In the genomic region with DNA sequence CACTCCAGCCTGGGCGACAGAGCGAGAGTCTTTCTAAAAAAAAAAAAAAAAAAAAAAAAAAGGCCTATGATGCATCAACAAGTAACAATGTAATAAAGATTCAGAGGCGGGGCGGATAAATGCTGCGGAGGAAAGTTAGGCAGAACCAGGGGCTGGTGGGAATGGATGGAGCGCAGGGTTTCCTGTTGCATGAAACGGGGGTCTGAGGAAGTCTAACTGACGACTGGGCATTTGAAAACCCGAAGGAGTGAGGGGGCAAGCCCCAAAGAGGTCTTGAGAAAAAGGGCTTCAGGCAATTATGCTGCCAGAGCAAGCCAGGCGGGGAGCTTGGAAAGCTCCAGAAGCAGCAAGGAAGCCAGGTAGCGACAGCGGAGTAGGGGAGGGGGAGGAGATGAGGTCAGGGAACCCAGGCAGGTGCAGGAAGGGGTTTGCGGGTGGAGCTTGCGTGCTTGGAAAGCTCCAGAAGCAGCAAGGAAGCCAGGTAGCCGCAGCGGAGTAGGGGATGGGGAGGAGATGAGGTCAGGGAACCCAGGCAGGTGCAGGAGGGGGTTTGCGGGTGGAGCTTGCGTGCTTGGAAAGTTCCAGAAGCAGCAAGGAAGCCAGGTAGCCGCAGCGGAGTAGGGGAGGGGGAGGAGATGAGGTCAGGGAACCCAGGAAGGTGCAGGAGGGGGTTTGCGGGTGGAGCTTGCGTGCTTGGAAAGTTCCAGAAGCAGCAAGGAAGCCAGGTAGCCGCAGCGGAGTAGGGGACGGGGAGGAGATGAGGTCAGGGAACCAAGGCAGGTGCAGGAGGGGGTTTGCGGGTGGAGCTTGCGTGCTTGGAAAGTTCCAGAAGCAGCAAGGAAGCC, we compare ENCODE assay signal across 8 cellular contexts. TPM values are rescaled to one million over a fixed set of nuclear protein-coding genes. Genes with fewer than 3 reads are reported as not detected.
DNase-seq lines count a peak whose midpoint lies in the region; ATAC-seq, FAIRE-seq and TF ChIP-seq lines count a peak whose summit lies in the region.
"Not testable (repeated sequence)": the region's sequence is repeated elsewhere in the genome, so short reads cannot be mapped to it uniquely, and the experiment has no call there.

No MANE protein-coding gene starts in this region.

- not testable (repeated sequence) for H3K79me2 ChIP-seq in HepG2 (ENCODE audit: insufficient read depth, low read length)

- not testable (repeated sequence) for H4K20me1 ChIP-seq in HepG2 (ENCODE audit: insufficient read depth, low read length)

- not testable (repeated sequence) for H3K9ac ChIP-seq in HepG2 (ENCODE audit: insufficient read depth, low read depth, low read length)

- not testable (repeated sequence) for H2AFZ ChIP-seq in HepG2 (ENCODE audit: low read length)

- not testable (repeated sequence) for H3K9me3 ChIP-seq in HepG2 (ENCODE audit: low read length); pancreas

- not testable (repeated sequence) for TF ChIP-seq CTCF in HepG2 (CRISPR knock-in tag; IDR thresholded peaks at IDR 0.05); pancreas (IDR thresholded peaks at IDR 0.05)

- POLR2A ChIA-PET in HepG2 (lab: Yijun Ruan, JAX), result not testable (repeated sequence)

- peak overlapping the region; percentile 95; the same call in 1 of the 2 replicates for H3K4me2 ChIP-seq in HepG2 (ENCODE audit: low read depth, low read length)

- not testable (repeated sequence) for ATAC-seq in HepG2
- ATAC-seq in pancreas, result peak in 3 of 4 donors; percentile 4 to 12 (median 6)
- ATAC-seq in stimulated activated naive CD8-positive, alpha-beta T cell treated with anti-CD3 and anti-CD28 coated beads, Interleukin-15, amount 100 ng/mL, for 72 hours, result peak; percentile 7

- TF ChIP-seq RAD21 in HepG2 (CRISPR knock-in tag; IDR thresholded peaks at IDR 0.05), result not testable (repeated sequence)

- not testable (repeated sequence) for TF ChIP-seq POLR2A in HepG2 (IDR thresholded peaks at IDR 0.05; ENCODE audit: insufficient read depth in 1 of 2, low read depth in 2 of 2, low read length in 2 of 2)

- H3K4me3 Mint-ChIP-seq in activated T-helper 2 cell treated with anti-CD3 and anti-CD28 coated beads, Interferon-gamma antibody, Interleukin-2, Interleukin-4, amounts not matched to agents 10 μg/mL and 5 μg/mL and 100 μg/mL, durations not matched to agents 14 hours and 24 hours and 36 hours (ENCODE audit: low read depth), result peak overlapping the region; percentile 93
- peak overlapping the region; percentile 95 to 100 for H3K4me3 Mint-ChIP-seq in stimulated activated naive CD8-positive, alpha-beta T cell treated with anti-CD3 and anti-CD28 coated beads, Interleukin-15, amount 100 ng/mL, for 72 hours

- H3K36me3 ChIP-seq in HepG2 (replicated peaks in 1 of 2; ENCODE audit: control insufficient read depth in 1 of 2, insufficient read depth in 2 of 2, low read length in 2 of 2); pancreas: not testable (repeated sequence)

- H3K9me3 Mint-ChIP-seq in activated T-helper 2 cell treated with anti-CD3 and anti-CD28 coated beads, Interferon-gamma antibody, Interleukin-2, Interleukin-4, amounts not matched to agents 10 μg/mL and 5 μg/mL and 100 μg/mL, durations not matched to agents 14 hours and 24 hours and 36 hours; stimulated activated naive CD8-positive, alpha-beta T cell treated with anti-CD3 and anti-CD28 coated beads, Interleukin-15, amount 100 ng/mL, for 72 hours: not testable (repeated sequence)

- WGBS in HepG2 (ENCODE audit: low lambda C conversion rate), result 81% methylated on average over 27 of the region's 27 CpGs
- 50 to 58% methylated on average over 26 to 27 of the region's 27 CpGs for WGBS in pancreas, 2 donors

- peaks cover 41% of the 10 kb centered on the region for H3K4me1 ChIP-seq in HepG2 (ENCODE audit: insufficient read depth, low read length)
- H3K4me1 ChIP-seq in pancreas, result not testable (repeated sequence)

- peaks cover 30% of the 10 kb centered on the region for H3K27me3 Mint-ChIP-seq in activated T-helper 2 cell treated with anti-CD3 and anti-CD28 coated beads, Interferon-gamma antibody, Interleukin-2, Interleukin-4, amounts not matched to agents 10 μg/mL and 5 μg/mL and 100 μg/mL, durations not matched to agents 14 hours and 24 hours and 36 hours (ENCODE audit: low read depth)
- H3K27me3 Mint-ChIP-seq in stimulated activated naive CD8-positive, alpha-beta T cell treated with anti-CD3 and anti-CD28 coated beads, Interleukin-15, amount 100 ng/mL, for 72 hours, result not testable (repeated sequence)

- CTCF ChIA-PET in HepG2 (lab: Yijun Ruan, JAX; ENCODE audit: low intra/inter-chr PET ratio, low total read pairs), result not testable (repeated sequence)

- H3K36me3 Mint-ChIP-seq in activated T-helper 2 cell treated with anti-CD3 and anti-CD28 coated beads, Interferon-gamma antibody, Interleukin-2, Interleukin-4, amounts not matched to agents 10 μg/mL and 5 μg/mL and 100 μg/mL, durations not matched to agents 14 hours and 24 hours and 36 hours (ENCODE audit: low read depth), result peaks cover 13% of the 10 kb centered on the region

- BruUV-seq in HepG2 (replicated peaks; lab: Mats Ljungman, UMichigan), result not testable (repeated sequence)

- intact Hi-C loops in activated T-helper 2 cell treated with anti-CD3 and anti-CD28 coated beads, Interferon-gamma antibody, Interleukin-2, Interleukin-4, amounts not matched to agents 10 μg/mL and 5 μg/mL and 100 μg/mL, durations not matched to agents 14 hours and 24 hours and 36 hours (cut with micrococcal nuclease); HepG2 (cut with micrococcal nuclease; ENCODE audit: unreplicated experiment); pancreas (cut with DNase I): not testable (repeated sequence)

- H3K27ac ChIP-seq in HepG2 (ENCODE audit: extremely low read length, insufficient read depth, low read length), result not testable (repeated sequence)
- peak overlapping the region; percentile 80 to 93 (median 88) for H3K27ac ChIP-seq in pancreas

- in situ Hi-C loops in HepG2 (cut with HindIII; ENCODE audit: extremely low pct_ligation_motif_present, low pct_unique_long_range_greater_than_20kb), result not testable (repeated sequence)

- H3K27ac Mint-ChIP-seq in activated T-helper 2 cell treated with anti-CD3 and anti-CD28 coated beads, Interferon-gamma antibody, Interleukin-2, Interleukin-4, amounts not matched to agents 10 μg/mL and 5 μg/mL and 100 μg/mL, durations not matched to agents 14 hours and 24 hours and 36 hours, result peak overlapping the region; percentile 93
- H3K27ac Mint-ChIP-seq in stimulated activated naive CD8-positive, alpha-beta T cell treated with anti-CD3 and anti-CD28 coated beads, Interleukin-15, amount 100 ng/mL, for 72 hours, result peak overlapping the region; percentile 98 to 100

- peaks cover 28% of the 10 kb centered on the region for H3K4me1 Mint-ChIP-seq in activated T-helper 2 cell treated with anti-CD3 and anti-CD28 coated beads, Interferon-gamma antibody, Interleukin-2, Interleukin-4, amounts not matched to agents 10 μg/mL and 5 μg/mL and 100 μg/mL, durations not matched to agents 14 hours and 24 hours and 36 hours (ENCODE audit: low read depth)
- peaks cover 86% of the 10 kb centered on the region for H3K4me1 Mint-ChIP-seq in stimulated activated naive CD8-positive, alpha-beta T cell treated with anti-CD3 and anti-CD28 coated beads, Interleukin-15, amount 100 ng/mL, for 72 hours

- H3K27me3 ChIP-seq in HepG2 (ENCODE audit: control insufficient read depth in 1 of 2, insufficient read depth in 2 of 2, low read length in 2 of 2), result peaks cover 8 to 58% of the 10 kb centered on the region in 2 experiments; a peak in 4 of 5 replicates
- peaks cover 0 to 11% (median under 1%) of the 10 kb centered on the region in 4 donors for H3K27me3 ChIP-seq in pancreas

- H3K4me3 ChIP-seq in HepG2 (replicated peaks in 1 of 3; ENCODE audit: insufficient read depth in 1 of 3, low read depth in 2 of 3, low read length in 3 of 3), result not testable (repeated sequence)
- peak overlapping the region in 1 of 4 donors; percentile 91 for H3K4me3 ChIP-seq in pancreas

- not testable (repeated sequence) for TF ChIP-seq EP300 in HepG2 (IDR thresholded peaks at IDR 0.05; ENCODE audit: low read depth in 2 of 2, low read length in 2 of 2); HepG2 (CRISPR knock-in tag; IDR thresholded peaks at IDR 0.05; ENCODE audit: borderline replicate concordance)

- not testable (repeated sequence) for FAIRE-seq in HepG2 (lab: Jason Lieb, UNC); pancreas (lab: Jason Lieb, UNC)

- DNase-seq in DMS79 (lab: John Stamatoyannopoulos, UW) (peak; percentile 20), NCI-H2029 (lab: John Stamatoyannopoulos, UW) (peak; percentile 26), pancreas (peak; percentile 39 to 95 (median 84))
- peak; percentile 77 for DNase-seq in activated CD4-positive, alpha-beta T cell treated with anti-CD3 and anti-CD28 coated beads for 1 hour
- DNase-seq in activated T-helper 2 cell treated with anti-CD3 and anti-CD28 coated beads, Interferon-gamma antibody, Interleukin-2, Interleukin-4, amounts not matched to agents 10 μg/mL and 5 μg/mL and 100 μg/mL, durations not matched to agents 14 hours and 24 hours and 36 hours (ENCODE audit: low spot score), result peak; percentile 47
- DNase-seq in effector CD4-positive, alpha-beta T cell, result peak; percentile 71
- not testable (repeated sequence) for DNase-seq in HepG2 (ENCODE audit: low spot score)
- peak; percentile 70 to 81 for DNase-seq in stimulated activated naive CD8-positive, alpha-beta T cell treated with anti-CD3 and anti-CD28 coated beads, Interleukin-15, amount 100 ng/mL, for 72 hours

RNA-seq across cellular contexts. Expression of gene PGGHG, which starts 1.7 kb away (rescaled TPM):
- 62.0 and 62.8 TPM in 2 replicates for total RNA-seq in activated T-helper 2 cell treated with anti-CD3 and anti-CD28 coated beads, Interferon-gamma antibody, Interleukin-2, Interleukin-4, amounts not matched to agents 10 μg/mL and 5 μg/mL and 100 μg/mL, durations not matched to agents 14 hours and 24 hours and 36 hours
- 1.5 and 5.9 TPM in 2 replicates for total RNA-seq in HepG2 (2016; rRNA removed; fragmentation: Illumina TruSeq; extraction: Trizol)
- 0.51 and 0.79 TPM in 2 replicates for total RNA-seq in HepG2 (2016; cell fraction: cytosol; rRNA removed; fragmentation: Illumina TruSeq; extraction: Trizol; ENCODE audit: low read depth)
- 1.7 and 6.0 TPM in 2 replicates for total RNA-seq in HepG2 (2016; cell fraction: insoluble cytoplasmic fraction; rRNA removed; fragmentation: Illumina TruSeq; extraction: Trizol)
- total RNA-seq in HepG2 (2016; cell fraction: membrane; rRNA removed; fragmentation: Illumina TruSeq; extraction: Trizol), result 0.96 and 1.2 TPM in 2 replicates
- total RNA-seq in HepG2 (2016; cell fraction: nucleus; rRNA removed; fragmentation: Illumina TruSeq; extraction: Trizol), result 6.6 and 7.9 TPM in 2 replicates
- 14.8 and 17.4 TPM in 2 replicates for polyA plus RNA-seq in HepG2 (2011; rRNA removed)
- 2.8 and 4.0 TPM in 2 replicates for polyA plus RNA-seq in HepG2 (2011; cell fraction: cytosol; rRNA removed)
- polyA plus RNA-seq in HepG2 (2011; cell fraction: nucleus; rRNA removed), result 254 and 355 TPM in 2 replicates
- 11.4 and 16.7 TPM in 2 replicates for polyA plus RNA-seq in HepG2 (2012)
- polyA plus RNA-seq in HepG2 (2016; cell fraction: cytosol; fragmentation: Illumina TruSeq; extraction: Trizol; ENCODE audit: low read depth), result 0.29 and 0.37 TPM in 2 replicates
- polyA plus RNA-seq in HepG2 (2016; cell fraction: insoluble cytoplasmic fraction; fragmentation: Illumina TruSeq; extraction: Trizol; ENCODE audit: low read depth), result 1.6 and 2.4 TPM in 2 replicates
- polyA plus RNA-seq in HepG2 (2016; cell fraction: membrane; fragmentation: Illumina TruSeq; extraction: Trizol; ENCODE audit: low read depth), result 0.88 and 1.1 TPM in 2 replicates
- 30.4 and 30.9 TPM in 2 replicates for polyA plus RNA-seq in HepG2 (2016; cell fraction: nucleus; fragmentation: Illumina TruSeq; extraction: Trizol; ENCODE audit: insufficient read depth, low read depth)
- polyA minus RNA-seq in HepG2 (2011; rRNA and poly(A)+ RNA removed; ENCODE audit: low replicate concordance), result 2.9 and 7.7 TPM in 2 replicates
- 1.9 and 2.7 TPM in 2 replicates for polyA minus RNA-seq in HepG2 (2011; cell fraction: cytosol; rRNA and poly(A)+ RNA removed)
- 13.7 and 13.8 TPM in 2 replicates for polyA minus RNA-seq in HepG2 (2011; cell fraction: nucleus; rRNA and poly(A)+ RNA removed)
- total RNA-seq in pancreas, result 100 to 1,000 TPM in 4 of 6 donors, 10 to 100 TPM in 1, 1 to 10 TPM in 1; 8.9 to 534 (median 198) TPM
- polyA plus RNA-seq in pancreas, result 1,000 to 10,000 TPM; 1,516 to 4,700 TPM

RNA-seq across cellular contexts. Expression of gene NLRP6, which starts 9.0 kb away (rescaled TPM):
- 0.97 and 1.1 TPM in 2 replicates for total RNA-seq in activated T-helper 2 cell treated with anti-CD3 and anti-CD28 coated beads, Interferon-gamma antibody, Interleukin-2, Interleukin-4, amounts not matched to agents 10 μg/mL and 5 μg/mL and 100 μg/mL, durations not matched to agents 14 hours and 24 hours and 36 hours
- not detected in 2 replicates for total RNA-seq in HepG2 (2016; rRNA removed; fragmentation: Illumina TruSeq; extraction: Trizol)
- total RNA-seq in HepG2 (2016; cell fraction: cytosol; rRNA removed; fragmentation: Illumina TruSeq; extraction: Trizol; ENCODE audit: low read depth), result not detected in 2 replicates
- not detected in 2 replicates for total RNA-seq in HepG2 (2016; cell fraction: insoluble cytoplasmic fraction; rRNA removed; fragmentation: Illumina TruSeq; extraction: Trizol)
- total RNA-seq in HepG2 (2016; cell fraction: membrane; rRNA removed; fragmentation: Illumina TruSeq; extraction: Trizol), result not detected in 2 replicates
- total RNA-seq in HepG2 (2016; cell fraction: nucleus; rRNA removed; fragmentation: Illumina TruSeq; extraction: Trizol), result not detected in 2 replicates
- not detected in 2 replicates for polyA plus RNA-seq in HepG2 (2011; rRNA removed)
- polyA plus RNA-seq in HepG2 (2011; cell fraction: cytosol; rRNA removed), result not detected in 2 replicates
- not detected in 2 replicates for polyA plus RNA-seq in HepG2 (2011; cell fraction: nucleus; rRNA removed)
- polyA plus RNA-seq in HepG2 (2012), result not detected in 2 replicates
- polyA plus RNA-seq in HepG2 (2016; cell fraction: cytosol; fragmentation: Illumina TruSeq; extraction: Trizol; ENCODE audit: low read depth), result not detected in 2 replicates
- not detected in 2 replicates for polyA plus RNA-seq in HepG2 (2016; cell fraction: insoluble cytoplasmic fraction; fragmentation: Illumina TruSeq; extraction: Trizol; ENCODE audit: low read depth)
- not detected in 2 replicates for polyA plus RNA-seq in HepG2 (2016; cell fraction: membrane; fragmentation: Illumina TruSeq; extraction: Trizol; ENCODE audit: low read depth)
- not detected in 2 replicates for polyA plus RNA-seq in HepG2 (2016; cell fraction: nucleus; fragmentation: Illumina TruSeq; extraction: Trizol; ENCODE audit: insufficient read depth, low read depth)
- polyA minus RNA-seq in HepG2 (2011; rRNA and poly(A)+ RNA removed; ENCODE audit: low replicate concordance), result not detected in 2 replicates
- polyA minus RNA-seq in HepG2 (2011; cell fraction: cytosol; rRNA and poly(A)+ RNA removed), result not detected in 2 replicates
- not detected in 2 replicates for polyA minus RNA-seq in HepG2 (2011; cell fraction: nucleus; rRNA and poly(A)+ RNA removed)
- total RNA-seq in pancreas, result under 1 TPM in 4 of 6 donors, not detected in 2; 0.19 to 0.23 (median 0.20) TPM
- under 1 TPM; 0.05 to 0.08 TPM for polyA plus RNA-seq in pancreas

RNA-seq across cellular contexts. Expression of gene IFITM5, which starts 12.1 kb away (rescaled TPM):
- total RNA-seq in activated T-helper 2 cell treated with anti-CD3 and anti-CD28 coated beads, Interferon-gamma antibody, Interleukin-2, Interleukin-4, amounts not matched to agents 10 μg/mL and 5 μg/mL and 100 μg/mL, durations not matched to agents 14 hours and 24 hours and 36 hours, result not detected in 2 replicates
- total RNA-seq in HepG2 (2016; rRNA removed; fragmentation: Illumina TruSeq; extraction: Trizol) (not detected in 2 replicates), pancreas (not detected)
- total RNA-seq in HepG2 (2016; cell fraction: cytosol; rRNA removed; fragmentation: Illumina TruSeq; extraction: Trizol; ENCODE audit: low read depth), result not detected in 2 replicates
- not detected in 2 replicates for total RNA-seq in HepG2 (2016; cell fraction: insoluble cytoplasmic fraction; rRNA removed; fragmentation: Illumina TruSeq; extraction: Trizol)
- not detected in 2 replicates for total RNA-seq in HepG2 (2016; cell fraction: membrane; rRNA removed; fragmentation: Illumina TruSeq; extraction: Trizol)
- total RNA-seq in HepG2 (2016; cell fraction: nucleus; rRNA removed; fragmentation: Illumina TruSeq; extraction: Trizol), result not detected in 2 replicates
- polyA plus RNA-seq in HepG2 (2011; rRNA removed) (not detected in 2 replicates), pancreas (1 to 10 TPM in 1 of 2 donors, under 1 TPM in 1; 0.56 to 1.2 TPM)
- not detected in 2 replicates for polyA plus RNA-seq in HepG2 (2011; cell fraction: cytosol; rRNA removed)
- polyA plus RNA-seq in HepG2 (2011; cell fraction: nucleus; rRNA removed), result not detected in 2 replicates
- not detected in 2 replicates for polyA plus RNA-seq in HepG2 (2012)
- not detected in 2 replicates for polyA plus RNA-seq in HepG2 (2016; cell fraction: cytosol; fragmentation: Illumina TruSeq; extraction: Trizol; ENCODE audit: low read depth)
- not detected in 2 replicates for polyA plus RNA-seq in HepG2 (2016; cell fraction: insoluble cytoplasmic fraction; fragmentation: Illumina TruSeq; extraction: Trizol; ENCODE audit: low read depth)
- polyA plus RNA-seq in HepG2 (2016; cell fraction: membrane; fragmentation: Illumina TruSeq; extraction: Trizol; ENCODE audit: low read depth), result not detected in 2 replicates
- not detected in 2 replicates for polyA plus RNA-seq in HepG2 (2016; cell fraction: nucleus; fragmentation: Illumina TruSeq; extraction: Trizol; ENCODE audit: insufficient read depth, low read depth)
- not detected in 2 replicates for polyA minus RNA-seq in HepG2 (2011; rRNA and poly(A)+ RNA removed; ENCODE audit: low replicate concordance)
- polyA minus RNA-seq in HepG2 (2011; cell fraction: cytosol; rRNA and poly(A)+ RNA removed), result not detected in 2 replicates
- polyA minus RNA-seq in HepG2 (2011; cell fraction: nucleus; rRNA and poly(A)+ RNA removed), result not detected in 2 replicates

RNA-seq across cellular contexts. Expression of gene IFITM2, which starts 20.4 kb away (rescaled TPM):
- total RNA-seq in activated T-helper 2 cell treated with anti-CD3 and anti-CD28 coated beads, Interferon-gamma antibody, Interleukin-2, Interleukin-4, amounts not matched to agents 10 μg/mL and 5 μg/mL and 100 μg/mL, durations not matched to agents 14 hours and 24 hours and 36 hours, result 680 and 689 TPM in 2 replicates
- total RNA-seq in HepG2 (2016; rRNA removed; fragmentation: Illumina TruSeq; extraction: Trizol) (10.4 and 13.8 TPM in 2 replicates), pancreas (100 to 1,000 TPM in 2 of 6 donors, 10 to 100 TPM in 4; 32.1 to 120 (median 63.6) TPM)
- total RNA-seq in HepG2 (2016; cell fraction: cytosol; rRNA removed; fragmentation: Illumina TruSeq; extraction: Trizol; ENCODE audit: low read depth), result 4.6 and 5.5 TPM in 2 replicates
- 11.6 and 12.1 TPM in 2 replicates for total RNA-seq in HepG2 (2016; cell fraction: insoluble cytoplasmic fraction; rRNA removed; fragmentation: Illumina TruSeq; extraction: Trizol)
- total RNA-seq in HepG2 (2016; cell fraction: membrane; rRNA removed; fragmentation: Illumina TruSeq; extraction: Trizol), result 5.2 and 7.6 TPM in 2 replicates
- total RNA-seq in HepG2 (2016; cell fraction: nucleus; rRNA removed; fragmentation: Illumina TruSeq; extraction: Trizol), result 6.0 and 9.0 TPM in 2 replicates
- polyA plus RNA-seq in HepG2 (2011; rRNA removed) (267 and 289 TPM in 2 replicates), pancreas (100 to 1,000 TPM; 169 to 182 TPM)
- polyA plus RNA-seq in HepG2 (2011; cell fraction: cytosol; rRNA removed), result 371 and 454 TPM in 2 replicates
- 88.0 and 115 TPM in 2 replicates for polyA plus RNA-seq in HepG2 (2011; cell fraction: nucleus; rRNA removed)
- polyA plus RNA-seq in HepG2 (2012), result 111 and 258 TPM in 2 replicates
- polyA plus RNA-seq in HepG2 (2016; cell fraction: cytosol; fragmentation: Illumina TruSeq; extraction: Trizol; ENCODE audit: low read depth), result 23.4 and 27.5 TPM in 2 replicates
- polyA plus RNA-seq in HepG2 (2016; cell fraction: insoluble cytoplasmic fraction; fragmentation: Illumina TruSeq; extraction: Trizol; ENCODE audit: low read depth), result 52.2 and 56.6 TPM in 2 replicates
- 26.5 and 30.4 TPM in 2 replicates for polyA plus RNA-seq in HepG2 (2016; cell fraction: membrane; fragmentation: Illumina TruSeq; extraction: Trizol; ENCODE audit: low read depth)
- 46.2 and 58.7 TPM in 2 replicates for polyA plus RNA-seq in HepG2 (2016; cell fraction: nucleus; fragmentation: Illumina TruSeq; extraction: Trizol; ENCODE audit: insufficient read depth, low read depth)
- 409 and 521 TPM in 2 replicates for polyA minus RNA-seq in HepG2 (2011; rRNA and poly(A)+ RNA removed; ENCODE audit: low replicate concordance)
- 52.0 and 52.6 TPM in 2 replicates for polyA minus RNA-seq in HepG2 (2011; cell fraction: cytosol; rRNA and poly(A)+ RNA removed)
- 21.9 and 27.4 TPM in 2 replicates for polyA minus RNA-seq in HepG2 (2011; cell fraction: nucleus; rRNA and poly(A)+ RNA removed)

RNA-seq across cellular contexts. Expression of gene IFITM1, which starts 26.6 kb away (rescaled TPM):
- total RNA-seq in activated T-helper 2 cell treated with anti-CD3 and anti-CD28 coated beads, Interferon-gamma antibody, Interleukin-2, Interleukin-4, amounts not matched to agents 10 μg/mL and 5 μg/mL and 100 μg/mL, durations not matched to agents 14 hours and 24 hours and 36 hours, result 256 and 260 TPM in 2 replicates
- total RNA-seq in HepG2 (2016; rRNA removed; fragmentation: Illumina TruSeq; extraction: Trizol) (0.38 TPM in 1 of 2 replicates, not detected in the other), pancreas (10 to 100 TPM in 5 of 6 donors, 1 to 10 TPM in 1; 10.0 to 45.2 (median 18.9) TPM)
- total RNA-seq in HepG2 (2016; cell fraction: cytosol; rRNA removed; fragmentation: Illumina TruSeq; extraction: Trizol; ENCODE audit: low read depth), result not detected in 2 replicates
- total RNA-seq in HepG2 (2016; cell fraction: insoluble cytoplasmic fraction; rRNA removed; fragmentation: Illumina TruSeq; extraction: Trizol), result 0.24 TPM in 1 of 2 replicates, not detected in the other
- total RNA-seq in HepG2 (2016; cell fraction: membrane; rRNA removed; fragmentation: Illumina TruSeq; extraction: Trizol), result 0.34 TPM in 1 of 2 replicates, not detected in the other
- not detected in 2 replicates for total RNA-seq in HepG2 (2016; cell fraction: nucleus; rRNA removed; fragmentation: Illumina TruSeq; extraction: Trizol)
- polyA plus RNA-seq in HepG2 (2011; rRNA removed) (11.1 and 18.7 TPM in 2 replicates), pancreas (10 to 100 TPM; 40.7 to 54.5 TPM)
- polyA plus RNA-seq in HepG2 (2011; cell fraction: cytosol; rRNA removed), result 15.6 and 17.2 TPM in 2 replicates
- 4.5 and 6.7 TPM in 2 replicates for polyA plus RNA-seq in HepG2 (2011; cell fraction: nucleus; rRNA removed)
- 5.0 and 18.1 TPM in 2 replicates for polyA plus RNA-seq in HepG2 (2012)
- 0.40 and 0.62 TPM in 2 replicates for polyA plus RNA-seq in HepG2 (2016; cell fraction: cytosol; fragmentation: Illumina TruSeq; extraction: Trizol; ENCODE audit: low read depth)
- not detected in 2 replicates for polyA plus RNA-seq in HepG2 (2016; cell fraction: insoluble cytoplasmic fraction; fragmentation: Illumina TruSeq; extraction: Trizol; ENCODE audit: low read depth)
- 0.41 TPM in 1 of 2 replicates, not detected in the other for polyA plus RNA-seq in HepG2 (2016; cell fraction: membrane; fragmentation: Illumina TruSeq; extraction: Trizol; ENCODE audit: low read depth)
- polyA plus RNA-seq in HepG2 (2016; cell fraction: nucleus; fragmentation: Illumina TruSeq; extraction: Trizol; ENCODE audit: insufficient read depth, low read depth), result 0.85 and 1.3 TPM in 2 replicates
- 15.4 and 536 TPM in 2 replicates for polyA minus RNA-seq in HepG2 (2011; rRNA and poly(A)+ RNA removed; ENCODE audit: low replicate concordance)
- polyA minus RNA-seq in HepG2 (2011; cell fraction: cytosol; rRNA and poly(A)+ RNA removed), result 4.5 and 5.8 TPM in 2 replicates
- 1.5 and 2.7 TPM in 2 replicates for polyA minus RNA-seq in HepG2 (2011; cell fraction: nucleus; rRNA and poly(A)+ RNA removed)
